ENCODE assay signal across 8 cellular contexts in the genomic region with DNA sequence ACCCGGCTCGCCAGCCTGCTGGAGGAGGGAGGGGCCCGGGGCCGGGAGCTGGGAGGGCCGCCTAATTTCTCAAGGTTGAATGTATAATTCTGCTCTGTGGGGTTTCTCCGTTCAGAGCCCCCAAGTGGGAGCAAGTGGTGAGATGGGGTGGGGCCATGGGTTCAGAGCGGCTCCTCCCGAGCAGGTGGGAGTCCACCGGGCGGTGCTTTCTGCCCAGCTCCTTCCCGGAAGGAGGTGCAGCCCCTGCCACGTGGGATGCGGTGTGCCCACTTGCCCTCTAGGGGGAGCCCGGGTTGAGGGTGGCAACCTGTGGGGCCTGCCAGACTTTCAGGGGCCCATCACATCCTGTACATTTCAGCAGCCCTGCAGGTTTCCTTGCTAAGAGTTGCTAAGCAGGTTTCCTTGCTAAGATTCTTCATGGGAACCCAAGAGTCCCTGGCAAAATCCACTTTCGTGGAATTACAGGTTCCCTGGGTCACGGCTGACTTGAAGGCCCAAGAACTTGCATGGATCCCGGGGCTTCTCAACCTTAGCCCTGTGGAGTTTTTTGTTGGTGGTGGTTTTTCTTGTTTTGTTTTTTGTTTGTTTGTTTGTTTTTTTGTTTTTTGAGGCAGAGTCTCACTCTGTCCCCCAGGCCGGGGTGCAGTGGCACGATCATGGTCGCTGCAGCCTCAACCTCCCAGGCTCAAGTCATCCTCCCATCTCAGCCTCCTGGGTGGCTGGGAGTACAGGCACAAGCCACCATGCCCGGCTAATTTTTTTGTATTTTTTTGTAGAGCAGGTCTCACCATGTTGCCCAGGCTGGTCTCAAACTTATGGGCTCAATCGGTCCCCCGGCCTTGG.
DNase-seq lines count a peak whose midpoint lies in the region; ATAC-seq, FAIRE-seq and TF ChIP-seq lines count a peak whose summit lies in the region.

No MANE protein-coding gene starts in this region.

- H3K4me1 ChIP-seq in adrenal gland (replicated peaks in 1 of 2) (peaks cover 0 to 15% of the 10 kb centered on the region in 2 donors), kidney (ENCODE audit: control insufficient read depth in 1 of 2, insufficient read depth in 1 of 2, low read depth in 1 of 2, low read length in 2 of 2) (peaks cover 4 to 8% of the 10 kb centered on the region in 2 donors)

- peaks cover 3% of the 10 kb centered on the region for H3K4me1 Mint-ChIP-seq in T-helper 2 cell treated with Interferon-gamma antibody and Interleukin-4, amounts not matched to agents 5 μg/mL and 100 μg/mL, for 36 hours (ENCODE audit: low read depth)

- H3K4me3 ChIP-seq in adrenal gland (no peak overlapping the region), kidney (ENCODE audit: low read length in 2 of 2) (no peak overlapping the region)

- H3K9ac ChIP-seq in kidney (ENCODE audit: low read length in 2 of 2), result no peak overlapping the region

- no peak for ATAC-seq in GM18861 (IDR thresholded peaks at IDR 0.05; ENCODE audit: unreplicated experiment)

- no peaks in the 10 kb centered on the region for H3K36me3 Mint-ChIP-seq in T-helper 2 cell treated with Interferon-gamma antibody and Interleukin-4, amounts not matched to agents 5 μg/mL and 100 μg/mL, for 36 hours (ENCODE audit: low read depth)

- intact Hi-C loops in adrenal gland (cut with DNase I) (no loop called here), kidney (cut with DNase I) (no loop called here)

- peaks cover 3% of the 10 kb centered on the region for H3K27me3 Mint-ChIP-seq in T-helper 2 cell treated with Interferon-gamma antibody and Interleukin-4, amounts not matched to agents 5 μg/mL and 100 μg/mL, for 36 hours (ENCODE audit: low read depth)

- peaks cover 10% of the 10 kb centered on the region for H3K9me3 Mint-ChIP-seq in T-helper 2 cell treated with Interferon-gamma antibody and Interleukin-4, amounts not matched to agents 5 μg/mL and 100 μg/mL, for 36 hours

- peak; percentile 78 for DNase-seq in DMS153 treated with DMSO at 0.1 percent for 48 hours (lab: John Stamatoyannopoulos, UW; ENCODE audit: unreplicated experiment)
- DNase-seq in T-helper 2 cell treated with Interferon-gamma antibody and Interleukin-4, amounts not matched to agents 5 μg/mL and 100 μg/mL, for 36 hours (ENCODE audit: low spot score), result peak; percentile 62
- peak in 5 of 7 donors; percentile 49 to 71 (median 59) for DNase-seq in adrenal gland
- DNase-seq in kidney, result peak; percentile 78
- peak; percentile 51 to 70 (median 61) for DNase-seq in stimulated activated CD4-positive, alpha-beta T cell treated with anti-CD3 and anti-CD28 coated beads, TNF-alpha, amount 100 ng/mL, for 48 hours (ENCODE audit: low read depth in 3 of 3)
- no peak for DNase-seq in RCC 7860 (ENCODE audit: low spot score)

- no peaks in the 10 kb centered on the region for H3K9me3 ChIP-seq in adrenal gland (replicated peaks in 1 of 3)
- no peaks in the 10 kb centered on the region for H3K9me3 ChIP-seq in kidney (ENCODE audit: control insufficient read depth in 1 of 2, low read length in 2 of 2)

- H3K4me3 Mint-ChIP-seq in T-helper 2 cell treated with Interferon-gamma antibody and Interleukin-4, amounts not matched to agents 5 μg/mL and 100 μg/mL, for 36 hours, result no peak overlapping the region

- FAIRE-seq in kidney (lab: Jason Lieb, UNC) (no peak), RCC 7860 (lab: Jason Lieb, UNC) (no peak)

- TF ChIP-seq CTCF in LNCAP (IDR thresholded peaks at IDR 0.05), result peak; percentile 67
- peak; percentile 33 to 74 (median 54) for TF ChIP-seq CTCF in adrenal gland (IDR thresholded peaks at IDR 0.05)
- peak; percentile 55 for TF ChIP-seq CTCF in kidney (IDR thresholded peaks at IDR 0.05; ENCODE audit: borderline replicate concordance, extremely low read depth, insufficient read depth)

- H3K36me3 ChIP-seq in adrenal gland (replicated peaks in 1 of 2) (no peaks in the 10 kb centered on the region), kidney (ENCODE audit: control insufficient read depth in 1 of 2, insufficient read depth in 2 of 2, low read length in 2 of 2) (no peaks in the 10 kb centered on the region)

- no peak for TF ChIP-seq POLR2A in adrenal gland (IDR thresholded peaks at IDR 0.05)

- no peak overlapping the region for H3K27ac ChIP-seq in adrenal gland
- no peak overlapping the region for H3K27ac ChIP-seq in kidney (ENCODE audit: low read depth in 2 of 2, low read length in 2 of 2)

- no peak overlapping the region for H3K27ac Mint-ChIP-seq in T-helper 2 cell treated with Interferon-gamma antibody and Interleukin-4, amounts not matched to agents 5 μg/mL and 100 μg/mL, for 36 hours

- WGBS in adrenal gland, 4 donors, result 70 to 81% (median 75%) methylated on average over 18 to 23 of the region's 23 CpGs

- no peaks in the 10 kb centered on the region for H3K27me3 ChIP-seq in adrenal gland
